ENCODE assay signal across 8 cellular contexts in the genomic region with DNA sequence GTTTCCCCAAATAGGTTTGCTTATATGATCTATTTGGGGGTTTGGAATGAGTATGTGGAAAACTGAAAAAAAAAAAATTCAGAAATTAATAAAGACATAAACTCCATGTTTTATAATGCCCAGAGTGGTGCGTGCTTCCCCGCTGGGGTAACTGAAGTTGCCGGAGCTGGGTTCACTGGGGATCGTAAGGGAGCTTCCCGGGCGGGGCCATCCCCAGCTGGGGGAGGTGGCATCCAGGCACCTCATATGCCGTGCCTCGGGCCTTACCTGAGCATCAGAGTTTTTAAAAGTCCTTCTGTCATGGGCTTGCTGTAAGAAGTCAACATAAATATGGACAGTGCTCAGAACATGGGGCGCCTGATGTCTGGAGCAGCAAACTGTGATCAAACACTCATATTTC. TPM values are rescaled to one million over a fixed set of nuclear protein-coding genes. Genes with fewer than 3 reads are reported as not detected.
"Had no signal": no experiment of that assay in that cellular context is flagged by ENCODE, and none has a peak within 500 bp of the region (broad histone marks: within the 10 kb centered on the region; RNA-seq: fewer than 3 reads in every experiment).

No MANE protein-coding gene starts in this region.

- H3K36me3 ChIP-seq: HAP-1 had no signal

- H3K9ac ChIP-seq: GM23248 had no signal

- H3K4me3 ChIP-seq: GM23248, HAP-1 had no signal

- H2AFZ ChIP-seq: GM23248 had no signal

- H3K27ac ChIP-seq: GM23248, HL-60 had no signal

- DNase-seq: GM23248, GOT3, H7, HFFc6 had no signal

- ATAC-seq: HCT116, HepG2 had no signal

- H3K4me1 ChIP-seq: HAP-1 had no signal

- H3K27ac Mint-ChIP-seq: HFFc6 had no signal

- H3K4me3 Mint-ChIP-seq: HFFc6 had no signal

- H3K9me3 ChIP-seq: HAP-1 had no signal

RNA-seq across cellular contexts. Expression of gene RAMACL, which starts 17.9 kb away (rescaled TPM):
- total RNA-seq: H7 had no signal
